In the genomic region with DNA sequence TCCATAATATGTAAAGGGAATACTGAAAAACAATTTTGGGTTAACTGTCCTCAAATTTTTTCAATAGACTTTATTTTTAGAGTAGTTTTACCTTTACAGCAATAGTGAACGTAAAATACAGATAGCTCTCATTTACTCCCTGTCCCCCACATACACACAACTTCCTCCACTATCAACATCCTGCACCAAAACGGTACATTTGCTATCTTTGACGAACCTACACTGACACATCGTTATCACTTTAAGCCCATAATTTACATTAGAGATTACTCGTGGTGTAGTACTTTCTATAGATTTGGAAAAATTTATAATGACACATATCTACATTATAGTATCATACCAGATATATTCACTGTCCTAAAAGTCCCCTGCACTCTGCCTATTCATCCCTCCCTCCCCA, we compare ENCODE assay signal across 31 cellular contexts.
"Had no signal": no experiment of that assay in that cellular context is flagged by ENCODE, and none has a peak within 500 bp of the region (broad histone marks: within the 10 kb centered on the region; RNA-seq: fewer than 3 reads in every experiment).

No MANE protein-coding gene starts in this region.

- H3K4me1 ChIP-seq: esophagus squamous epithelium, gastroesophageal sphincter, heart right ventricle had no signal

- H3K4me2 ChIP-seq: hepatocyte had no signal

- H3K27ac Mint-ChIP-seq: activated CD4-positive, alpha-beta T cell treated with anti-CD3 and anti-CD28 coated beads, Interleukin-2, amount 10 ng/mL, durations not matched to agents 7 days and 5 days; activated CD8-positive, alpha-beta T cell treated with anti-CD3 and anti-CD28 coated beads for 36 hours; activated naive CD4-positive, alpha-beta T cell treated with anti-CD3 and anti-CD28 coated beads, Interleukin-2, amount 10 ng/mL, durations not matched to agents 7 days and 5 days; activated naive CD4-positive, alpha-beta T cell treated with anti-CD3 and anti-CD28 coated beads, Interleukin-2, amount 50 U/mL, for 72 hours; activated naive CD8-positive, alpha-beta T cell treated with anti-CD3 and anti-CD28 coated beads, Interleukin-2, amount 10 ng/mL, durations not matched to agents 7 days and 5 days; activated T-helper 2 cell treated with anti-CD3 and anti-CD28 coated beads, Interferon-gamma antibody, Interleukin-2, Interleukin-4, amounts not matched to agents 10 μg/mL and 5 μg/mL and 100 μg/mL, durations not matched to agents 14 hours and 24 hours and 36 hours; dendritic cell treated with granulocyte-macrophage colony-stimulating factor and Interleukin-4, amounts not matched to agents 40 ng/mL and 50 ng/mL, for 4 days; effector memory CD8-positive, alpha-beta T cell; T-helper 17 cell; T-helper 2 cell treated with Interferon-gamma antibody and Interleukin-4, amounts not matched to agents 5 μg/mL and 100 μg/mL, for 36 hours; WTC11 had no signal

- H3K4me3 Mint-ChIP-seq: activated CD4-positive, alpha-beta T cell treated with anti-CD3 and anti-CD28 coated beads, Interleukin-2, amount 10 ng/mL, durations not matched to agents 7 days and 5 days; activated CD8-positive, alpha-beta T cell treated with anti-CD3 and anti-CD28 coated beads for 36 hours; activated naive CD4-positive, alpha-beta T cell treated with anti-CD3 and anti-CD28 coated beads, Interleukin-2, amount 10 ng/mL, durations not matched to agents 7 days and 5 days; activated naive CD8-positive, alpha-beta T cell treated with anti-CD3 and anti-CD28 coated beads, Interleukin-2, amount 10 ng/mL, durations not matched to agents 7 days and 5 days; activated T-cell treated with anti-CD3 and anti-CD28 coated beads, Interleukin-2, amount 50 U/mL, for 4 hours; central memory CD8-positive, alpha-beta T cell; dendritic cell treated with granulocyte-macrophage colony-stimulating factor and Interleukin-4, amounts not matched to agents 40 ng/mL and 50 ng/mL, for 4 days; effector memory CD8-positive, alpha-beta T cell; T-helper 17 cell; T-helper 2 cell treated with Interferon-gamma antibody and Interleukin-4, amounts not matched to agents 5 μg/mL and 100 μg/mL, for 36 hours; WTC11 had no signal

- H3K27me3 ChIP-seq: brain microvascular endothelial cell, esophagus squamous epithelium, gastroesophageal sphincter, heart right ventricle, hepatocyte had no signal

- H3K27me3 Mint-ChIP-seq: central memory CD8-positive, alpha-beta T cell; dendritic cell treated with granulocyte-macrophage colony-stimulating factor and Interleukin-4, amounts not matched to agents 40 ng/mL and 50 ng/mL, for 4 days; effector memory CD8-positive, alpha-beta T cell; T-helper 17 cell had no signal

- H3K9me3 Mint-ChIP-seq: activated CD4-positive, alpha-beta T cell treated with anti-CD3 and anti-CD28 coated beads, Interleukin-2, amount 10 ng/mL, durations not matched to agents 7 days and 5 days; activated CD8-positive, alpha-beta T cell treated with anti-CD3 and anti-CD28 coated beads for 36 hours; activated naive CD4-positive, alpha-beta T cell treated with anti-CD3 and anti-CD28 coated beads, Interleukin-2, amount 10 ng/mL, durations not matched to agents 7 days and 5 days; activated naive CD4-positive, alpha-beta T cell treated with anti-CD3 and anti-CD28 coated beads, Interleukin-2, amount 50 U/mL, for 72 hours; activated naive CD8-positive, alpha-beta T cell treated with anti-CD3 and anti-CD28 coated beads, Interleukin-2, amount 10 ng/mL, durations not matched to agents 7 days and 5 days; activated T-cell treated with anti-CD3 and anti-CD28 coated beads, Interleukin-2, amount 50 U/mL, for 4 hours; activated T-helper 2 cell treated with anti-CD3 and anti-CD28 coated beads, Interferon-gamma antibody, Interleukin-2, Interleukin-4, amounts not matched to agents 10 μg/mL and 5 μg/mL and 100 μg/mL, durations not matched to agents 14 hours and 24 hours and 36 hours; central memory CD8-positive, alpha-beta T cell; dendritic cell treated with granulocyte-macrophage colony-stimulating factor and Interleukin-4, amounts not matched to agents 40 ng/mL and 50 ng/mL, for 4 days; effector memory CD8-positive, alpha-beta T cell; T-helper 2 cell treated with Interferon-gamma antibody and Interleukin-4, amounts not matched to agents 5 μg/mL and 100 μg/mL, for 36 hours; WTC11 had no signal

- H2AFZ ChIP-seq: hepatocyte had no signal

- H3K27ac ChIP-seq: brain microvascular endothelial cell, coronary artery, dorsolateral prefrontal cortex, esophagus squamous epithelium, gastroesophageal sphincter, heart right ventricle, hepatocyte, VCaP had no signal

- DNase-seq: activated CD4-positive, alpha-beta T cell treated with anti-CD3 and anti-CD28 coated beads for 1 hour; activated CD4-positive, alpha-beta T cell treated with anti-CD3 and anti-CD28 coated beads for 4 hours; activated CD4-positive, alpha-beta T cell treated with anti-CD3 and anti-CD28 coated beads, Interleukin-2, amount 10 ng/mL, durations not matched to agents 7 days and 5 days; activated CD4-positive, alpha-beta T cell treated with anti-CD3 and anti-CD28 coated beads, Interleukin-2, amount 50 U/mL, for 4 hours; activated CD8-positive, alpha-beta memory T cell treated with anti-CD3 and anti-CD28 coated beads for 24 hours; activated CD8-positive, alpha-beta T cell treated with anti-CD3 and anti-CD28 coated beads for 36 hours; activated effector memory CD4-positive, alpha-beta T cell treated with anti-CD3 and anti-CD28 coated beads, Interleukin-2, amount 50 U/mL, for 16 hours; activated naive CD4-positive, alpha-beta T cell treated with anti-CD3 and anti-CD28 coated beads, Interleukin-2, amount 10 ng/mL, durations not matched to agents 7 days and 5 days; activated naive CD8-positive, alpha-beta T cell treated with anti-CD3 and anti-CD28 coated beads, Interleukin-2, amount 10 ng/mL, durations not matched to agents 7 days and 5 days; activated T-cell treated with anti-CD3 and anti-CD28 coated beads, Interleukin-2, amount 50 U/mL, for 4 hours; amniotic stem cell; anterior cingulate cortex; brain microvascular endothelial cell; dorsolateral prefrontal cortex; effector memory CD8-positive, alpha-beta T cell; esophagus squamous epithelium; foreskin melanocyte; heart right ventricle; T-helper 1 cell; T-helper 17 cell; T1000 had no signal

- H3K36me3 Mint-ChIP-seq: activated naive CD4-positive, alpha-beta T cell treated with anti-CD3 and anti-CD28 coated beads, Interleukin-2, amount 10 ng/mL, durations not matched to agents 7 days and 5 days; activated naive CD4-positive, alpha-beta T cell treated with anti-CD3 and anti-CD28 coated beads, Interleukin-2, amount 50 U/mL, for 72 hours; activated naive CD8-positive, alpha-beta T cell treated with anti-CD3 and anti-CD28 coated beads, Interleukin-2, amount 10 ng/mL, durations not matched to agents 7 days and 5 days; WTC11 had no signal

- H3K4me3 ChIP-seq: coronary artery, dorsolateral prefrontal cortex, esophagus squamous epithelium, gastroesophageal sphincter, heart right ventricle, hepatocyte had no signal

- H3K36me3 ChIP-seq: brain microvascular endothelial cell, esophagus squamous epithelium, gastroesophageal sphincter, heart right ventricle had no signal

- H3K9me3 ChIP-seq: esophagus squamous epithelium, gastroesophageal sphincter, heart right ventricle had no signal

- H3K4me1 Mint-ChIP-seq: activated CD4-positive, alpha-beta T cell treated with anti-CD3 and anti-CD28 coated beads, Interleukin-2, amount 10 ng/mL, durations not matched to agents 7 days and 5 days; activated naive CD4-positive, alpha-beta T cell treated with anti-CD3 and anti-CD28 coated beads, Interleukin-2, amount 10 ng/mL, durations not matched to agents 7 days and 5 days; activated naive CD8-positive, alpha-beta T cell treated with anti-CD3 and anti-CD28 coated beads, Interleukin-2, amount 10 ng/mL, durations not matched to agents 7 days and 5 days; central memory CD8-positive, alpha-beta T cell; T-helper 17 cell had no signal

- H3K79me2 ChIP-seq: hepatocyte had no signal

- ATAC-seq: activated CD8-positive, alpha-beta T cell treated with anti-CD3 and anti-CD28 coated beads for 36 hours; activated naive CD4-positive, alpha-beta T cell treated with anti-CD3 and anti-CD28 coated beads, Interleukin-2, amount 50 U/mL, for 72 hours; activated T-cell treated with anti-CD3 and anti-CD28 coated beads, Interleukin-2, amount 50 U/mL, for 4 hours; effector memory CD8-positive, alpha-beta T cell; gastroesophageal sphincter; heart right ventricle; T-helper 17 cell; WTC11 had no signal
